9 cellular contexts compared by ENCODE assay signal in genomic region chr13:76879211-76879875, GRCh38. TPM values are rescaled to one million over a fixed set of nuclear protein-coding genes. Genes with fewer than 3 reads are reported as not detected.
DNase-seq lines count a peak whose midpoint lies in the region; ATAC-seq and TF ChIP-seq lines count a peak whose summit lies in the region.
"Had no signal": no experiment of that assay in that cellular context is flagged by ENCODE, and none has a peak within 500 bp of the region (broad histone marks: within the 10 kb centered on the region; RNA-seq: fewer than 3 reads in every experiment).

No MANE protein-coding gene starts in this region.

- H3K9ac ChIP-seq in SK-N-SH (no peak overlapping the region; the same call in 1 of the 2 replicates), adipocyte (ENCODE audit: low read length) (peak overlapping the region; percentile 39)

- CTCF ChIA-PET in SK-N-SH (lab: Yijun Ruan, JAX): interaction anchor here (0.7 to 1.4 kb wide), 4 partner anchors 28 to 178 kb away, joined by 3 to 5 read pairs (median 3); no protein-coding TSS in a partner anchor

- TF ChIP-seq EP300 in SK-N-SH (IDR thresholded peaks at IDR 0.05; ENCODE audit: borderline replicate concordance in 1 of 2, low read depth in 1 of 2, low read length in 1 of 2): peak in 1 of 2 experiments; percentile 53; a peak in 1 of 4 replicates

- H3K27ac ChIP-seq in SK-N-SH (ENCODE audit: low read depth in 2 of 2, low read length in 1 of 2) (peak overlapping the region; percentile 78 to 84), layer of hippocampus (ENCODE audit: low read depth, low read length) (peak overlapping the region; percentile 53)
- H3K27ac ChIP-seq: VCaP had no signal

- no peaks in the 10 kb centered on the region for H3K36me3 ChIP-seq in SK-N-SH (replicated peaks in 1 of 2; ENCODE audit: control insufficient read depth in 1 of 2, insufficient read depth in 2 of 2, low read length in 1 of 2)
- H3K36me3 ChIP-seq in adipocyte (ENCODE audit: control insufficient read depth, insufficient read depth, low read length, severe bottlenecking): no peaks in the 10 kb centered on the region

- H3F3A ChIP-seq in SK-N-SH (replicated peaks; ENCODE audit: insufficient read depth): peaks cover 19% of the 10 kb centered on the region

- H3K4me1 ChIP-seq in SK-N-SH (ENCODE audit: control insufficient read depth in 1 of 2, insufficient read depth in 2 of 2, low read depth in 1 of 2, low read length in 1 of 2) (peaks cover 11% of the 10 kb centered on the region in 2 experiments; a peak in 3 of 4 replicates), adipocyte (ENCODE audit: control insufficient read depth, insufficient read depth, low read length) (peaks cover 40% of the 10 kb centered on the region)

- H4K20me1 ChIP-seq in SK-N-SH (ENCODE audit: insufficient read depth): no peaks in the 10 kb centered on the region

- peaks cover 2% of the 10 kb centered on the region; the same call in 1 of the 2 replicates for H3K79me2 ChIP-seq in SK-N-SH (ENCODE audit: insufficient read depth)

- H3K4me3 ChIP-seq in SK-N-SH (ENCODE audit: low read depth in 2 of 2, low read length in 1 of 2) (no peak overlapping the region), adipocyte (ENCODE audit: low read length) (peak overlapping the region; percentile 47)

- peak; percentile 98 for ATAC-seq in GM18867 (IDR thresholded peaks at IDR 0.05; ENCODE audit: unreplicated experiment)
- peak; percentile 85 for ATAC-seq in HG03060 (IDR thresholded peaks at IDR 0.05; ENCODE audit: low read depth, unreplicated experiment)

- no peak for TF ChIP-seq CTCF in SK-N-SH (IDR thresholded peaks at IDR 0.05)

- POLR2A ChIA-PET in SK-N-SH (lab: Yijun Ruan, JAX): no interaction called here

- no peaks in the 10 kb centered on the region for H3K27me3 ChIP-seq in SK-N-SH (ENCODE audit: insufficient read depth)
- H3K27me3 ChIP-seq in adipocyte (replicated peaks; ENCODE audit: control insufficient read depth, insufficient read depth, low read length): no peaks in the 10 kb centered on the region
- H3K27me3 ChIP-seq in layer of hippocampus (ENCODE audit: control insufficient read depth, insufficient read depth, low read length): no peaks in the 10 kb centered on the region

- H2AFZ ChIP-seq in SK-N-SH (ENCODE audit: low read depth): peak overlapping the region; percentile 76; the same call in 1 of the 2 replicates

- whole genome bisulfite sequencing in SK-N-SH (ENCODE audit: low lambda C conversion rate): 34% methylated on average over 8 of the region's 8 CpGs

- no peak for TF ChIP-seq RAD21 in SK-N-SH (IDR thresholded peaks at IDR 0.05; ENCODE audit: low read length)

- DNase-seq in SK-N-SH (peak; percentile 34), adipocyte (ENCODE audit: low read depth) (peak; percentile 87), NCI-H128 (lab: John Stamatoyannopoulos, UW; ENCODE audit: unreplicated experiment) (no peak), NCI-H2227 treated with DMSO at 0.1 percent for 48 hours (lab: John Stamatoyannopoulos, UW) (no peak)
- peak in 2 of 3 experiments; percentile 42 to 43 for DNase-seq in stimulated activated CD4-positive, alpha-beta T cell treated with anti-CD3 and anti-CD28 coated beads, TNF-alpha, amount 100 ng/mL, for 4 hours (ENCODE audit: low read depth in 3 of 3)

- H3K9me3 ChIP-seq in SK-N-SH (no peaks in the 10 kb centered on the region), adipocyte (ENCODE audit: control insufficient read depth, low read length) (no peaks in the 10 kb centered on the region)

- no peaks in the 10 kb centered on the region for H3K9me2 ChIP-seq in SK-N-SH

- peak overlapping the region; percentile 67 for H3K4me2 ChIP-seq in SK-N-SH

TF ChIP-seq in SK-N-SH, 30 proteins besides CTCF, POLR2A, EP300 and RAD21 (continues in another document):
- TF ChIP-seq, protein P1, sequence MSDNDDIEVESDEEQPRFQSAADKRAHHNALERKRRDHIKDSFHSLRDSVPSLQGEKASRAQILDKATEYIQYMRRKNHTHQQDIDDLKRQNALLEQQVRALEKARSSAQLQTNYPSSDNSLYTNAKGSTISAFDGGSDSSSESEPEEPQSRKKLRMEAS (IDR thresholded peaks at IDR 0.05; ENCODE audit: low read depth): 0 out of 2 replicates have a peak, but pooled peaks have one; percentile 19
- no peak for TF ChIP-seq IRF3 (IDR thresholded peaks at IDR 0.05; ENCODE audit: low read depth, low read length)
- TF ChIP-seq, protein P2, sequence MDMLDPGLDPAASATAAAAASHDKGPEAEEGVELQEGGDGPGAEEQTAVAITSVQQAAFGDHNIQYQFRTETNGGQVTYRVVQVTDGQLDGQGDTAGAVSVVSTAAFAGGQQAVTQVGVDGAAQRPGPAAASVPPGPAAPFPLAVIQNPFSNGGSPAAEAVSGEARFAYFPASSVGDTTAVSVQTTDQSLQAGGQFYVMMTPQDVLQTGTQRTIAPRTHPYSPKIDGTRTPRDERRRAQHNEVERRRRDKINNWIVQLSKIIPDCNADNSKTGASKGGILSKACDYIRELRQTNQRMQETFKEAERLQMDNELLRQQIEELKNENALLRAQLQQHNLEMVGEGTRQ (IDR thresholded peaks at IDR 0.05; ENCODE audit: borderline replicate concordance, low read depth, low read length): no peak
- TF ChIP-seq RCOR1 (IDR thresholded peaks at IDR 0.05; ENCODE audit: low read length): peak; percentile 47
- no peak for TF ChIP-seq EZH2phosphoT487 (IDR thresholded peaks at IDR 0.05; ENCODE audit: borderline replicate concordance, low read depth)
- peak; percentile 40; the same call in 1 of the 2 replicates for TF ChIP-seq GABPA (IDR thresholded peaks at IDR 0.05; ENCODE audit: low read depth)
- no peak for TF ChIP-seq TAF1 (IDR thresholded peaks at IDR 0.05; ENCODE audit: borderline replicate concordance, low read depth, low read length)
- no peak for TF ChIP-seq TEAD4 (IDR thresholded peaks at IDR 0.05; ENCODE audit: borderline replicate concordance, insufficient read depth)
- no peak for TF ChIP-seq RXRA (IDR thresholded peaks at IDR 0.05; ENCODE audit: borderline replicate concordance, low read depth)
- peak; percentile 16; the same call in 1 of the 2 replicates for TF ChIP-seq POLR2AphosphoS5 (IDR thresholded peaks at IDR 0.05; ENCODE audit: low read depth, low read length)
- TF ChIP-seq, protein P3, sequence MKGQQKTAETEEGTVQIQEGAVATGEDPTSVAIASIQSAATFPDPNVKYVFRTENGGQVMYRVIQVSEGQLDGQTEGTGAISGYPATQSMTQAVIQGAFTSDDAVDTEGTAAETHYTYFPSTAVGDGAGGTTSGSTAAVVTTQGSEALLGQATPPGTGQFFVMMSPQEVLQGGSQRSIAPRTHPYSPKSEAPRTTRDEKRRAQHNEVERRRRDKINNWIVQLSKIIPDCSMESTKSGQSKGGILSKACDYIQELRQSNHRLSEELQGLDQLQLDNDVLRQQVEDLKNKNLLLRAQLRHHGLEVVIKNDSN (IDR thresholded peaks at IDR 0.05; ENCODE audit: borderline replicate concordance, low read depth): no peak
- TF ChIP-seq SIN3A (IDR thresholded peaks at IDR 0.05; ENCODE audit: borderline replicate concordance, low read depth, low read length): no peak
- TF ChIP-seq NRF1 (IDR thresholded peaks at IDR 0.05; ENCODE audit: low read depth, low read length): no peak
- no peak for TF ChIP-seq FOXJ3 (CRISPR knock-in tag; IDR thresholded peaks at IDR 0.05)
- TF ChIP-seq FOXM1 (IDR thresholded peaks at IDR 0.05; ENCODE audit: low read depth): no peak
- no peak for TF ChIP-seq MEF2A (IDR thresholded peaks at IDR 0.05; ENCODE audit: borderline replicate concordance, low read depth)
- TF ChIP-seq JUND (IDR thresholded peaks at IDR 0.05): peak; percentile 37; the same call in 1 of the 2 replicates
- TF ChIP-seq MXI1 (IDR thresholded peaks at IDR 0.05; ENCODE audit: low read depth, low read length): no peak
- no peak for TF ChIP-seq ELF1 (IDR thresholded peaks at IDR 0.05)
- TF ChIP-seq RFX5 (IDR thresholded peaks at IDR 0.05; ENCODE audit: low read length): no peak
- TF ChIP-seq PBX3 (IDR thresholded peaks at IDR 0.05): peak; percentile 41; the same call in 1 of the 2 replicates
- no peak for TF ChIP-seq CHD2 (IDR thresholded peaks at IDR 0.05; ENCODE audit: low read length, partially characterized antibody)
- TF ChIP-seq NFIC (IDR thresholded peaks at IDR 0.05; ENCODE audit: borderline replicate concordance): peak; percentile 26; the same call in 1 of the 2 replicates
- TF ChIP-seq FOSL2 (IDR thresholded peaks at IDR 0.05; ENCODE audit: borderline replicate concordance, low read depth): peak; percentile 48; the same call in 1 of the 2 replicates

RNA-seq across cellular contexts. Expression of gene KCTD12, which starts 6.9 kb away (rescaled TPM):
- polyA plus RNA-seq in SK-N-SH (2012; rRNA removed): 0.93 and 1.0 TPM in 2 replicates
- polyA plus RNA-seq in SK-N-SH (2012; cell fraction: cytosol; rRNA removed): 1.7 TPM in 2 replicates
- polyA plus RNA-seq in SK-N-SH (2012; cell fraction: nucleus; rRNA removed): 0.40 and 0.61 TPM in 2 replicates

Comparison
In these comparisons a context has a peak if more than half of its experiments do, and no peak if none do; other contexts are left out.
1. DNase-seq: peak in SK-N-SH (single experiment), adipocyte (single experiment) and stimulated activated CD4-positive, alpha-beta T cell treated with anti-CD3 and anti-CD28 coated beads, TNF-alpha, amount 100 ng/mL, for 4 hours (2 of 3); none in NCI-H128 (single experiment) and NCI-H2227 treated with DMSO at 0.1 percent for 48 hours (single experiment).